Comparison of ENCODE assay signal across 14 cellular contexts in the genomic region with DNA sequence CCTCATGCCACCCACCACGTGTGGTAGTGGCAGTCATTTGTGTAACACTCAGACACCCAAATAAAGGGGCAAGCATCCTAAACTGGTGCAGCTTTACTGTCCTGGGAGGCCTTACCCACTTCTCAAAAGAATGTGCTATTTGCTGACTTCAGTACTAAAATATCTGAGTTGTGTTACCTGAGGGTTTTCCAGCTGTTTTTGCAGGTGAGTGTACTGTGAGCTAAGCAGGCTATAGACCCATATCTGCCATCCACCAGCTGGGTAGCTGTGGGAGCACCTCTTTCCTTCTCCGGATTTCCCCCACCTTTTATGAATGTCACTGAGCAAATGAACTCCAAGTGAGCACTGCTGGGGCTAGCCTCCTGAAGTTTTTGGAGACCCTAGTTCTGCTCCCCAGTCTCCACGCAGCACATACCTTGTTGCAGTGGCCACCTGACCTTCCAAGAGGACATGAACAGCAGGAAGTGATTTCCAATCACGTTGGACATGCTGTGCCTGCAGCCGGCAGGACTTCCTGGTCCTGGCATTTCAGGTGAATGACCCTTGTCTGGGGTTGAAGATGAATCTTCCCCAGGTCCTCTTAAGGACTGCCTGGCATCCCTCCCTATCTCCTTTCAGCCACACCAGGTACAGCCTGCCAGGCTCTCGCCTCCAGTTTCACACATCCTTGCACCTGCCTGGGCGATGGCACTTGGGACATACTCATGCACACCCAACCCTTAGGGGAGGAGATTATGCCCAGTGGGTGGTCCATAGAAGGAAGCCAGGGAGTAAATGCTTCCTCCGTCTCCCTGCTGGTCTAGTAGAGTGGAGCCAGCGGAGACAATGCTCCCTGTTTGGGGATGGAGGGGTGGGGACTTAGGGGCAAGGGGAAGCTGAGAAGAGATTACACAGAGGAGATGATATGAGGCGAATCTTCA.
DNase-seq lines count a peak whose midpoint lies in the region; ATAC-seq and TF ChIP-seq lines count a peak whose summit lies in the region.
"Had no signal": no experiment of that assay in that cellular context is flagged by ENCODE, and none has a peak within 500 bp of the region (broad histone marks: within the 10 kb centered on the region; RNA-seq: fewer than 3 reads in every experiment).

No MANE protein-coding gene starts in this region.

- no peaks in the 10 kb centered on the region for H3K36me3 ChIP-seq in SJCRH30
- H3K36me3 ChIP-seq in skeletal muscle satellite cell (ENCODE audit: insufficient read depth, low read length), result no peaks in the 10 kb centered on the region
- H3K36me3 ChIP-seq in BE2C, result no peaks in the 10 kb centered on the region
- H3K36me3 ChIP-seq: prostate gland had no signal

- no peaks in the 10 kb centered on the region; the same call in none of the 2 replicates for H3K27me3 Mint-ChIP-seq in HFFc6 (ENCODE audit: insufficient read depth)

- ATAC-seq in foreskin keratinocyte (peak; percentile 72), GM19023 (IDR thresholded peaks at IDR 0.05; ENCODE audit: unreplicated experiment) (no peak)

- peak overlapping the region; percentile 76 for H3K4me2 ChIP-seq in skeletal muscle satellite cell (ENCODE audit: low read length)

- H3K4me3 ChIP-seq in SJCRH30 (no peak overlapping the region), skeletal muscle satellite cell (ENCODE audit: low read length) (peak overlapping the region; percentile 55), BE2C (ENCODE audit: low read depth, low read length) (no peak overlapping the region)
- H3K4me3 ChIP-seq: prostate gland had no signal

- H3K27ac Mint-ChIP-seq in HFFc6, result no peak overlapping the region
- H3K27ac Mint-ChIP-seq: CD4-positive, CD25-positive, alpha-beta regulatory T cell had no signal

- no peaks in the 10 kb centered on the region for H3K27me3 ChIP-seq in SJCRH30
- H3K27me3 ChIP-seq in foreskin keratinocyte, result no peaks in the 10 kb centered on the region
- H3K27me3 ChIP-seq in skeletal muscle satellite cell (ENCODE audit: control insufficient read depth, insufficient read depth, low read length), result no peaks in the 10 kb centered on the region
- H3K27me3 ChIP-seq in BE2C, result no peaks in the 10 kb centered on the region

- DNase-seq in HFFc6, result no peak
- DNase-seq in SJCRH30, result peak; percentile 31 to 56
- peak; percentile 50 to 79 for DNase-seq in foreskin keratinocyte
- no peak for DNase-seq in RKO (ENCODE audit: low spot score)
- DNase-seq in BE2C, result no peak
- DNase-seq in T-helper 9 cell, result no peak
- DNase-seq: activated CD4-positive, alpha-beta T cell treated with anti-CD3 and anti-CD28 coated beads for 1 hour; CD4-positive, CD25-positive, alpha-beta regulatory T cell; H7; NCI-H2171 treated with DMSO at 0.1 percent for 48 hours; stimulated activated CD4-positive, alpha-beta T cell treated with anti-CD3 and anti-CD28 coated beads, Interleukin-2, amount 100 ng/mL, for 24 hours had no signal

- TF ChIP-seq CTCF in HFFc6 (IDR thresholded peaks at IDR 0.05), result no peak
- TF ChIP-seq CTCF in foreskin keratinocyte (conservative IDR thresholded peaks at IDR 0.05), result no peak
- no peak for TF ChIP-seq CTCF in BE2C (IDR thresholded peaks at IDR 0.05; ENCODE audit: low read depth, low read length)

- 0 out of 2 replicates have a peak, but pooled peaks cover 6% of the 10 kb centered on the region for H3K9me3 ChIP-seq in SJCRH30 (replicated peaks)
- peaks cover 6% of the 10 kb centered on the region for H3K9me3 ChIP-seq in skeletal muscle satellite cell (replicated peaks; ENCODE audit: low read length)
- no peaks in the 10 kb centered on the region for H3K9me3 ChIP-seq in BE2C
- H3K9me3 ChIP-seq: prostate gland had no signal

- H3K4me1 Mint-ChIP-seq in HFFc6 (ENCODE audit: low read depth), result peaks cover 32% of the 10 kb centered on the region

- peaks cover 19% of the 10 kb centered on the region for H3K36me3 Mint-ChIP-seq in HFFc6 (ENCODE audit: low read depth)
- H3K36me3 Mint-ChIP-seq: CD4-positive, CD25-positive, alpha-beta regulatory T cell had no signal

- H3K4me1 ChIP-seq in SJCRH30 (peaks cover 25% of the 10 kb centered on the region), foreskin keratinocyte (peaks cover 9% of the 10 kb centered on the region), skeletal muscle satellite cell (ENCODE audit: control insufficient read depth, insufficient read depth, low read length) (peaks cover 21% of the 10 kb centered on the region), BE2C (no peaks in the 10 kb centered on the region)

- no peak overlapping the region for H3K9ac ChIP-seq in skeletal muscle satellite cell (ENCODE audit: low read depth, low read length)

- peak overlapping the region; percentile 78; the same call in 1 of the 2 replicates for H3K4me3 Mint-ChIP-seq in HFFc6
- H3K4me3 Mint-ChIP-seq: CD4-positive, CD25-positive, alpha-beta regulatory T cell had no signal

- peaks cover 20% of the 10 kb centered on the region for H3K9me3 Mint-ChIP-seq in HFFc6

- no peak overlapping the region for H3K27ac ChIP-seq in SJCRH30
- no peak overlapping the region for H3K27ac ChIP-seq in foreskin keratinocyte
- H3K27ac ChIP-seq: prostate gland had no signal

Comparison
In these comparisons a context has a peak if more than half of its experiments do, and no peak if none do; other contexts are left out.
1. DNase-seq: peak in SJCRH30 (2 of 2) and foreskin keratinocyte (2 of 2); none in HFFc6 (single experiment), RKO (single experiment), BE2C (single experiment) and T-helper 9 cell (single experiment).